In the genomic region with DNA sequence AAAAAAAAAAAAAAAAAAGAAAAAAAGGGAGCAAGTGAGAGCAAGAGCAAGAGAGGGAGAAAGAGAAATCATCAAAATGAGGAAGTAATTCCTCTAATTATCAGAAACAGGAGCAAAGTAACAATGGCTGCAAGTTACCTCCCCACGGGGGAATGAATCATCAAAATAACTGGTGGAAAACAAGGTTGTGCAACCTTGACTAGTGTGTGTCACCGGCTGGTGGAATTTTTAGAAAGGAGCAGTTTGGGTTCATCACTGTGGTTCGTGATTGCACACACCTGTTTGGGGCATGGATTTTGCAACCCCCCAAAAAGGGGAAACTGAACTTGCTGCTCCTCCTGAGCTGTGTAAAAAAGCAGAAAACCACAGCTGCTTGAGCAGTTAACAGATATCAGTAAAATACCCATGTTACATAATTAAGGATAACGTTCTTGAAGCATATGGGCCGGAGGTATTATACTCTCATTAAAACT, we compare ENCODE assay signal across 9 cellular contexts.
DNase-seq lines count a peak whose midpoint lies in the region; ATAC-seq, FAIRE-seq and TF ChIP-seq lines count a peak whose summit lies in the region.
"Had no signal": no experiment of that assay in that cellular context is flagged by ENCODE, and none has a peak within 500 bp of the region (broad histone marks: within the 10 kb centered on the region; RNA-seq: fewer than 3 reads in every experiment).

No MANE protein-coding gene starts in this region.

- H3K27me3 ChIP-seq in hepatocyte, result no peaks in the 10 kb centered on the region
- H3K27me3 ChIP-seq: SJSA1 had no signal

- CTCF ChIA-PET in AG04449 (lab: Yijun Ruan, JAX), result no interaction called here

- POLR2A ChIA-PET in AG04449 (lab: Yijun Ruan, JAX), result no interaction called here

- H3K9me3 ChIP-seq in hepatocyte (ENCODE audit: low read depth), result no peaks in the 10 kb centered on the region
- H3K9me3 ChIP-seq: SJSA1 had no signal

- H3K9me2 ChIP-seq in hepatocyte (replicated peaks; ENCODE audit: insufficient read depth), result no peaks in the 10 kb centered on the region

- 80% methylated on average over 5 of the region's 5 CpGs for WGBS in hepatocyte (ENCODE audit: low lambda C conversion rate, missing lambda C conversion rate)

- no peak overlapping the region for H3K4me2 ChIP-seq in hepatocyte

- peak; percentile 69 for ATAC-seq in HG02884 (IDR thresholded peaks at IDR 0.05; ENCODE audit: unreplicated experiment)
- no peak for ATAC-seq in HG02870 (IDR thresholded peaks at IDR 0.05; ENCODE audit: unreplicated experiment)
- ATAC-seq in GM21528 (IDR thresholded peaks at IDR 0.05; ENCODE audit: low FRiP score, unreplicated experiment), result no peak
- ATAC-seq in HG03521 (IDR thresholded peaks at IDR 0.05; ENCODE audit: unreplicated experiment), result no peak

- TF ChIP-seq CTCF in AG04449 (IDR thresholded peaks at IDR 0.05; ENCODE audit: insufficient read depth, low read length, missing control alignments), result no peak
- no peak for TF ChIP-seq CTCF in hepatocyte (IDR thresholded peaks at IDR 0.05; ENCODE audit: poor library complexity)
- no peak for TF ChIP-seq CTCF in D721Med (IDR thresholded peaks at IDR 0.05; ENCODE audit: insufficient read depth, missing control alignments)

- no peak overlapping the region for H2AFZ ChIP-seq in hepatocyte

- no peaks in the 10 kb centered on the region for H3K79me2 ChIP-seq in hepatocyte

- no peaks in the 10 kb centered on the region for H3K4me1 ChIP-seq in hepatocyte (ENCODE audit: insufficient read depth)

- FAIRE-seq in D721Med (lab: Jason Lieb, UNC), result no peak

- DNase-seq in AG04449 (ENCODE audit: low read depth, low spot score), result peak; percentile 9
- peak; percentile 2 for DNase-seq in SW480 (ENCODE audit: low spot score)
- peak; percentile 38 for DNase-seq in hepatocyte (ENCODE audit: low spot score)
- DNase-seq in D721Med (ENCODE audit: insufficient read length, low spot score), result no peak

- no peaks in the 10 kb centered on the region for H3K36me3 ChIP-seq in hepatocyte (replicated peaks; ENCODE audit: insufficient read depth, low read depth)
- H3K36me3 ChIP-seq: SJSA1 had no signal

- no peak overlapping the region for H3K4me3 ChIP-seq in AG04449 (ENCODE audit: low read depth, low read length)
- no peak overlapping the region for H3K4me3 ChIP-seq in hepatocyte
- H3K4me3 ChIP-seq: SJSA1 had no signal

- no peaks in the 10 kb centered on the region for H4K20me1 ChIP-seq in hepatocyte (ENCODE audit: insufficient read depth, poor library complexity, severe bottlenecking)

- no peak overlapping the region for H3K27ac ChIP-seq in hepatocyte
- H3K27ac ChIP-seq: SJSA1 had no signal
